ENCODE assay signal across 10 cellular contexts in the genomic region with DNA sequence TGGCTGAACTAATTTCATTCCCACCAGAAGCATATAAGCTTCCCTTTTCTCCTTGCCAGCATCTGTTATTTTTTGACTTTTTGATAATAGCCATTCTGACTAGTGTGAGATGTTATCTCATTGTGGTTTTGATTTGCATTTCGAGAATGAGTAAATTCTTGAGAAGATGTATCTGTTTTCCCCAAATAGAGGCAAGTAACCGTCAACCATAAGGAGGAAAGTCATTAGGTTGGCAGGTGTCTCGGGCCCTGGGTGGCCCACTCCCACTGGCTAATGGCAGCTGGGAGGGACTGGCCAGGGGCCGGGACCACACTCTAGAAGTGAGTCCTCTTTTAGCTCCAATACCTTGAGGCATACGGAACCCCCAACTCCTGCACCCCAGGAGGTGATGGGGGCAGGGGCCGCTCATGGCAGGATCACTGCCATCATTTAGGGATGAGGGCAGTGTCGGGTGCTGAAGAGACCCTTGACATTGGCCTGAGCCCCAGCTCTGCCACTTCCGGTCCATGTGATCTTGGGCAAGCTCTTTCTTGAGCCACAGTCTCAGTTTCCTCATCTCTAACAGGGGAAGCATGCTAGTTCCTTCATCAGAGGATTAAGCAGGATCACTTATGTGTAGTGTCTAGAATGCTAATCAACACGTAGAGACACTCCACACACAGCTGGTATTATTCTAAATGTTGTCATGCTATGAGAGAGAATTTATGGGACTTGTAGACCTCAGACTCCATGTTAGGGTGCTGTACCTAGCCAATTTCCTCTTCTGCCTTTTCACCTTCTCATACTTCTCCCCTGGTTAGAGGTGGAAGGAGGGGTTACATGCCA. TPM values are rescaled to one million over a fixed set of nuclear protein-coding genes. Genes with fewer than 3 reads are reported as not detected.
DNase-seq lines count a peak whose midpoint lies in the region; ATAC-seq and TF ChIP-seq lines count a peak whose summit lies in the region.
"Had no signal": no experiment of that assay in that cellular context is flagged by ENCODE, and none has a peak within 500 bp of the region (broad histone marks: within the 10 kb centered on the region; RNA-seq: fewer than 3 reads in every experiment).

No MANE protein-coding gene starts in this region.

- no peaks in the 10 kb centered on the region for H3K36me3 ChIP-seq in SU-DHL-6 (ENCODE audit: low read length)

- H3K36me3 Mint-ChIP-seq in chondrocyte (ENCODE audit: low read depth) = peaks cover 4% of the 10 kb centered on the region

- H2AFZ ChIP-seq in SU-DHL-6 (ENCODE audit: low read depth, low read length, severe bottlenecking) = peak overlapping the region; percentile 53

- H3K27me3 Mint-ChIP-seq in chondrocyte (ENCODE audit: low read depth) = no peaks in the 10 kb centered on the region

- peaks cover 56% of the 10 kb centered on the region for H3K4me1 Mint-ChIP-seq in chondrocyte (ENCODE audit: low read depth)

- ATAC-seq in GM19043 (IDR thresholded peaks at IDR 0.05; ENCODE audit: low read depth, unreplicated experiment) = peak; percentile 61
- peak; percentile 73 for ATAC-seq in HG02938 (IDR thresholded peaks at IDR 0.05; ENCODE audit: unreplicated experiment)

- peaks cover 56% of the 10 kb centered on the region for H3F3A ChIP-seq in SU-DHL-6 (ENCODE audit: insufficient read depth)

- H3K4me2 ChIP-seq in SU-DHL-6 (ENCODE audit: low read depth, low read length, poor library complexity, severe bottlenecking) = peak overlapping the region; percentile 53

- H3K27ac Mint-ChIP-seq in chondrocyte (ENCODE audit: unreplicated experiment) = no peak overlapping the region

- H4K20me1 ChIP-seq in SU-DHL-6 (ENCODE audit: low read depth, low read length) = no peaks in the 10 kb centered on the region

- H3K79me2 ChIP-seq in SU-DHL-6 (ENCODE audit: insufficient read depth, low read length) = no peaks in the 10 kb centered on the region

- H3K27me3 ChIP-seq in SU-DHL-6 (ENCODE audit: low read length) = no peaks in the 10 kb centered on the region

- peak; percentile 48 to 61 for DNase-seq in stimulated activated CD4-positive, alpha-beta T cell treated with anti-CD3 and anti-CD28 coated beads, Interleukin-2, amount 100 ng/mL, for 24 hours
- no peak for DNase-seq in activated gamma-delta T cell (lab: John Stamatoyannopoulos, UW)
- DNase-seq in NCI-H1092 (lab: John Stamatoyannopoulos, UW) = no peak
- DNase-seq in DMS153 (lab: John Stamatoyannopoulos, UW) = no peak
- no peak for DNase-seq in chondrocyte (ENCODE audit: low spot score)
- DNase-seq: foreskin melanocyte had no signal

- no peaks in the 10 kb centered on the region for H3K9me2 ChIP-seq in SU-DHL-6 (replicated peaks; ENCODE audit: insufficient read depth, low read length)

- TF ChIP-seq CTCF in SU-DHL-6 (IDR thresholded peaks at IDR 0.05; ENCODE audit: insufficient read depth, low read length, poor library complexity, severe bottlenecking) (no peak), chondrocyte (IDR thresholded peaks at IDR 0.05) (no peak)

- H3K9me3 ChIP-seq in SU-DHL-6 (ENCODE audit: insufficient read depth, low read length) = no peaks in the 10 kb centered on the region

- peak overlapping the region; percentile 95 for H3K27ac ChIP-seq in SU-DHL-6 (ENCODE audit: low read depth, low read length)
- H3K27ac ChIP-seq: SK-N-MC had no signal

- peak overlapping the region; percentile 1 for H3K4me3 ChIP-seq in SU-DHL-6 (ENCODE audit: insufficient read depth, low read length, poor library complexity, severe bottlenecking)
- H3K4me3 ChIP-seq: SK-N-MC had no signal

- H3K9me3 Mint-ChIP-seq in chondrocyte (ENCODE audit: low read depth) = peaks cover 6% of the 10 kb centered on the region

- peak overlapping the region; percentile 55 for H3K9ac ChIP-seq in SU-DHL-6 (ENCODE audit: low read length)

- H3K4me3 Mint-ChIP-seq in chondrocyte (ENCODE audit: unreplicated experiment) = no peak overlapping the region

RNA-seq across cellular contexts. Expression of a gene that starts 44.3 kb away (rescaled TPM):
- total RNA-seq in chondrocyte = 9.6 to 14.9 TPM (median 12.2 TPM) in 3 replicates

Comparison
In these comparisons a context has a peak if more than half of its experiments do, and no peak if none do; other contexts are left out.
1. DNase-seq: peak in stimulated activated CD4-positive, alpha-beta T cell treated with anti-CD3 and anti-CD28 coated beads, Interleukin-2, amount 100 ng/mL, for 24 hours (2 of 2); none in activated gamma-delta T cell (single experiment), NCI-H1092 (single experiment), DMS153 (single experiment) and chondrocyte (single experiment).